In the genomic region with DNA sequence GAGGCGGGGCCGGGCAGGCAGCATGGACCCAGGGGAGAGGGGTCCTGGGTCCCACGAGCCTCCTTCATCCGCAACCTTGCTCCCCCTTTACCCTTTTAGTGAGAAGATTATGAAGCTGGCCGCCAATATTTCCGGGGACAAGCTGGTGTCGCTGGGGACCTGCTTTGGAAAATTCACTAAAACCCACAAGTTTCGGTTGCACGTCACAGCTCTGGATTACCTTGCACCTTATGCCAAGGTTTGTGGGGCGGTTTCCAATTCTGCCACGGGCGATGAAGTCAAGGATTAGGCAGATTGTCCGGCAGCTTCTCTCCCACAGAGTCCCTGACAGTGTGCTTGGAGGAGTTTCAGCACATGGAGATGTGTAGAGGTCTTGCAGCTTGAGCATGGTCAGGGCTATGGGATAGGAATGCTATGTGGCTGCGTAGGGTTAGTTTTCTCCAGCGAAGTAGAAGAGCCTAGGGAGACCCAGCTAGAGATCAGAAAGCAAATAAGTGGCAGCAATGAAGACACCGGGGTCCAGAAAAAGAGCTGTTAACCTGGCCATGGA, we compare ENCODE assay signal across 8 cellular contexts. TPM values are rescaled to one million over a fixed set of nuclear protein-coding genes. Genes with fewer than 3 reads are reported as not detected.
DNase-seq lines count a peak whose midpoint lies in the region; ATAC-seq, FAIRE-seq and TF ChIP-seq lines count a peak whose summit lies in the region.

No MANE protein-coding gene starts in this region.

- H3K4me1 ChIP-seq in heart right ventricle (peaks cover 0 to 38% (median 28%) of the 10 kb centered on the region in 9 donors), keratinocyte (ENCODE audit: control insufficient read depth, extremely low read depth, insufficient read depth, low read length) (peaks cover 21% of the 10 kb centered on the region)

- peaks cover 0 to 64% (median 31%) of the 10 kb centered on the region in 9 donors for H3K36me3 ChIP-seq in heart right ventricle
- peaks cover 14 to 28% of the 10 kb centered on the region in 2 experiments for H3K36me3 ChIP-seq in keratinocyte (ENCODE audit: control insufficient read depth in 2 of 2, extremely low read depth in 1 of 2, insufficient read depth in 2 of 2, low read length in 2 of 2)

- intact Hi-C loops in heart right ventricle (cut with DNase I) (no loop called here), cardiac septum (cut with DNase I) (no loop called here)

- peaks cover 33% of the 10 kb centered on the region in 2 donors for H3K36me3 Mint-ChIP-seq in activated naive CD4-positive, alpha-beta T cell treated with anti-CD3 and anti-CD28 coated beads, Interleukin-2, amount 50 U/mL, for 72 hours

- peak overlapping the region; percentile 96 to 99 for H3K27ac Mint-ChIP-seq in activated naive CD4-positive, alpha-beta T cell treated with anti-CD3 and anti-CD28 coated beads, Interleukin-2, amount 50 U/mL, for 72 hours
- peak overlapping the region; percentile 97 to 99 for H3K27ac Mint-ChIP-seq in stimulated activated naive CD8-positive, alpha-beta T cell treated with anti-CD3 and anti-CD28 coated beads, Interleukin-15, amount 100 ng/mL, for 72 hours

- ATAC-seq in heart right ventricle, result no peak
- ATAC-seq in activated naive CD4-positive, alpha-beta T cell treated with anti-CD3 and anti-CD28 coated beads, Interleukin-2, amount 50 U/mL, for 72 hours, result peak in 1 of 2 donors; percentile 33
- ATAC-seq in stimulated activated naive CD8-positive, alpha-beta T cell treated with anti-CD3 and anti-CD28 coated beads, Interleukin-15, amount 100 ng/mL, for 72 hours, result no peak

- H2AFZ ChIP-seq in keratinocyte (ENCODE audit: control insufficient read depth, low read length), result peak overlapping the region; percentile 85

- H3K4me1 Mint-ChIP-seq in stimulated activated naive CD8-positive, alpha-beta T cell treated with anti-CD3 and anti-CD28 coated beads, Interleukin-15, amount 100 ng/mL, for 72 hours, result peaks cover 63% of the 10 kb centered on the region

- peak overlapping the region; percentile 95 for H3K9ac ChIP-seq in keratinocyte (ENCODE audit: control insufficient read depth, extremely low read depth, insufficient read depth, low read length)

- dilution Hi-C loops in keratinocyte (cut with MboI; ENCODE audit: extremely low pct_ligation_motif_present, low sequenced_read_pairs), result no loop called here

- H3K79me2 ChIP-seq in keratinocyte (ENCODE audit: control insufficient read depth, insufficient read depth, low read length), result peaks cover 51% of the 10 kb centered on the region

- H3K9me3 Mint-ChIP-seq in activated naive CD4-positive, alpha-beta T cell treated with anti-CD3 and anti-CD28 coated beads, Interleukin-2, amount 50 U/mL, for 72 hours, result no peaks in the 10 kb centered on the region
- no peaks in the 10 kb centered on the region for H3K9me3 Mint-ChIP-seq in stimulated activated naive CD8-positive, alpha-beta T cell treated with anti-CD3 and anti-CD28 coated beads, Interleukin-15, amount 100 ng/mL, for 72 hours

- TF ChIP-seq CTCF in heart right ventricle (IDR thresholded peaks at IDR 0.05), result no peak
- TF ChIP-seq CTCF in keratinocyte (optimal IDR thresholded peaks at IDR 0.05 in 1 of 3, IDR thresholded peaks at IDR 0.05 in 1 of 3, conservative IDR thresholded peaks at IDR 0.05 in 1 of 3; ENCODE audit: extremely low read depth in 1 of 3, insufficient read depth in 2 of 3, low read length in 3 of 3), result no peak

- DNase-seq in heart right ventricle (peak in 1 of 2 donors; percentile 18), cardiac septum (ENCODE audit: low spot score) (no peak), keratinocyte (ENCODE audit: low read depth, low spot score) (no peak), KBM-7 (no peak), iPS-NIHi11 (ENCODE audit: low spot score) (no peak)
- no peak for DNase-seq in activated naive CD4-positive, alpha-beta T cell treated with anti-CD3 and anti-CD28 coated beads, Interleukin-2, amount 50 U/mL, for 72 hours (ENCODE audit: low spot score in 2 of 2)
- DNase-seq in stimulated activated naive CD8-positive, alpha-beta T cell treated with anti-CD3 and anti-CD28 coated beads, Interleukin-15, amount 100 ng/mL, for 72 hours, result no peak
- DNase-seq in NK-92 treated with Interleukin-12 subunit alpha and Interleukin-12 subunit beta, amount 100 ng/mL, for 24 hours (lab: John Stamatoyannopoulos, UW), result no peak

- no peak for FAIRE-seq in keratinocyte (lab: Jason Lieb, UNC)

- H3K4me2 ChIP-seq in keratinocyte (ENCODE audit: control insufficient read depth, extremely low read depth, insufficient read depth, low read depth, low read length), result peak overlapping the region; percentile 98

- in situ Hi-C loops in KBM-7 (cut with MboI; ENCODE audit: low pct_unique_long_range_greater_than_20kb, low sequenced_read_pairs), result no loop called here

- 8% methylated on average over 16 of the region's 16 CpGs for WGBS in heart right ventricle, 2 donors

- peak overlapping the region; percentile 93 to 100 for H3K4me3 Mint-ChIP-seq in stimulated activated naive CD8-positive, alpha-beta T cell treated with anti-CD3 and anti-CD28 coated beads, Interleukin-15, amount 100 ng/mL, for 72 hours

- H3K27ac ChIP-seq in heart right ventricle (peak overlapping the region in 9 of 10 donors; percentile 85 to 94 (median 89)), keratinocyte (ENCODE audit: control insufficient read depth, insufficient read depth, low read length) (peak overlapping the region; percentile 79)

- H3K27me3 ChIP-seq in heart right ventricle (no peaks in the 10 kb centered on the region), keratinocyte (ENCODE audit: control insufficient read depth, extremely low read depth, insufficient read depth, low read length) (no peaks in the 10 kb centered on the region)

- peak overlapping the region; percentile 69 to 97 (median 80) for H3K4me3 ChIP-seq in heart right ventricle
- H3K4me3 ChIP-seq in keratinocyte (ENCODE audit: control insufficient read depth in 2 of 3, extremely low read depth in 1 of 3, insufficient read depth in 2 of 3, low read depth in 1 of 3, low read length in 3 of 3), result peak overlapping the region; percentile 62 to 99 (median 98)

- H3K9me1 ChIP-seq in keratinocyte (ENCODE audit: control insufficient read depth, extremely low read depth, insufficient read depth, low read length), result no peaks in the 10 kb centered on the region

- no peaks in the 10 kb centered on the region for H4K20me1 ChIP-seq in keratinocyte (ENCODE audit: control insufficient read depth, extremely low read depth, insufficient read depth, low read length)

- H3K27me3 Mint-ChIP-seq in stimulated activated naive CD8-positive, alpha-beta T cell treated with anti-CD3 and anti-CD28 coated beads, Interleukin-15, amount 100 ng/mL, for 72 hours, result no peaks in the 10 kb centered on the region

- no peaks in the 10 kb centered on the region for H3K9me3 ChIP-seq in heart right ventricle
- H3K9me3 ChIP-seq in keratinocyte (ENCODE audit: control insufficient read depth, low read depth, low read length), result no peaks in the 10 kb centered on the region

RNA-seq across cellular contexts. Expression of a gene that starts 0.6 kb away (rescaled TPM):
- total RNA-seq in heart right ventricle (10 to 100 TPM in 1 of 10 donors, 1 to 10 TPM in 9; 6.1 to 15.8 (median 7.8) TPM), cardiac septum (10.6 TPM)
- polyA plus RNA-seq in heart right ventricle (1 to 10 TPM; 8.0 to 8.2 TPM), keratinocyte (17.2 to 31.3 TPM (median 26.9 TPM) in 3 replicates)
- 10 to 100 TPM; 35.8 to 44.7 TPM for total RNA-seq in activated naive CD4-positive, alpha-beta T cell treated with anti-CD3 and anti-CD28 coated beads, Interleukin-2, amount 50 U/mL, for 72 hours
- polyA plus RNA-seq in keratinocyte (2011; ENCODE audit: low read depth), result 24.3 TPM
- 19.2 and 24.2 TPM in 2 replicates for polyA plus RNA-seq in keratinocyte (2011; cell fraction: cytosol; rRNA removed)
- 17.7 and 18.7 TPM in 2 replicates for polyA plus RNA-seq in keratinocyte (2011; cell fraction: nucleus; rRNA removed)
- polyA plus RNA-seq in keratinocyte (2012; ENCODE audit: low replicate concordance), result 27.4 and 46.2 TPM in 2 replicates
- polyA minus RNA-seq in keratinocyte, result 11.8 to 29.7 TPM (median 18.2 TPM) in 3 replicates
- polyA minus RNA-seq in keratinocyte (2011; cell fraction: cytosol; rRNA and poly(A)+ RNA removed), result 15.3 TPM
- 8.2 and 16.5 TPM in 2 replicates for polyA minus RNA-seq in keratinocyte (2011; cell fraction: nucleus; rRNA and poly(A)+ RNA removed)

RNA-seq across cellular contexts. Expression of a gene that starts 0.8 kb away (rescaled TPM):
- total RNA-seq in heart right ventricle (10 to 100 TPM; 20.0 to 29.1 (median 23.7) TPM), cardiac septum (21.6 TPM)
- polyA plus RNA-seq in heart right ventricle (10 to 100 TPM; 15.7 to 16.8 TPM), keratinocyte (16.0 to 22.8 TPM (median 22.8 TPM) in 3 replicates)
- 10 to 100 TPM; 26.9 to 28.2 TPM for total RNA-seq in activated naive CD4-positive, alpha-beta T cell treated with anti-CD3 and anti-CD28 coated beads, Interleukin-2, amount 50 U/mL, for 72 hours
- polyA plus RNA-seq in keratinocyte (2011; ENCODE audit: low read depth), result 4.8 TPM
- 15.7 and 16.5 TPM in 2 replicates for polyA plus RNA-seq in keratinocyte (2011; cell fraction: cytosol; rRNA removed)
- 25.1 and 29.0 TPM in 2 replicates for polyA plus RNA-seq in keratinocyte (2011; cell fraction: nucleus; rRNA removed)
- polyA plus RNA-seq in keratinocyte (2012; ENCODE audit: low replicate concordance), result 13.1 and 17.1 TPM in 2 replicates
- polyA minus RNA-seq in keratinocyte, result 23.3 to 36.5 TPM (median 23.9 TPM) in 3 replicates
- polyA minus RNA-seq in keratinocyte (2011; cell fraction: cytosol; rRNA and poly(A)+ RNA removed), result 27.6 TPM
- 20.5 and 21.3 TPM in 2 replicates for polyA minus RNA-seq in keratinocyte (2011; cell fraction: nucleus; rRNA and poly(A)+ RNA removed)

RNA-seq across cellular contexts. Expression of a gene that starts 9.8 kb away (rescaled TPM):
- total RNA-seq in heart right ventricle, result 10 to 100 TPM in 1 of 10 donors, 1 to 10 TPM in 9; 3.9 to 10.7 (median 5.4) TPM
- 1 to 10 TPM; 2.0 to 9.9 TPM for polyA plus RNA-seq in heart right ventricle
- 5.7 TPM for total RNA-seq in cardiac septum
- 10 to 100 TPM in 1 of 2 donors, 1 to 10 TPM in 1; 7.3 to 17.4 TPM for total RNA-seq in activated naive CD4-positive, alpha-beta T cell treated with anti-CD3 and anti-CD28 coated beads, Interleukin-2, amount 50 U/mL, for 72 hours
- 3.0 to 8.8 TPM (median 4.1 TPM) in 3 replicates for polyA plus RNA-seq in keratinocyte
- polyA plus RNA-seq in keratinocyte (2011; ENCODE audit: low read depth), result 3.4 TPM
- 1.8 and 5.4 TPM in 2 replicates for polyA plus RNA-seq in keratinocyte (2011; cell fraction: cytosol; rRNA removed)
- 3.9 and 4.0 TPM in 2 replicates for polyA plus RNA-seq in keratinocyte (2011; cell fraction: nucleus; rRNA removed)
- polyA plus RNA-seq in keratinocyte (2012; ENCODE audit: low replicate concordance), result 2.4 and 8.4 TPM in 2 replicates
- polyA minus RNA-seq in keratinocyte, result 0.79 to 1.5 TPM (median 1.1 TPM) in 3 replicates
- polyA minus RNA-seq in keratinocyte (2011; cell fraction: cytosol; rRNA and poly(A)+ RNA removed), result 7.1 TPM
- 2.1 and 2.4 TPM in 2 replicates for polyA minus RNA-seq in keratinocyte (2011; cell fraction: nucleus; rRNA and poly(A)+ RNA removed)

RNA-seq across cellular contexts. Expression of a gene that starts 11.4 kb away (rescaled TPM):
- under 1 TPM in 4 of 10 donors, not detected in 6; 0.32 to 0.41 (median 0.38) TPM for total RNA-seq in heart right ventricle
- polyA plus RNA-seq in heart right ventricle, result under 1 TPM in 1 of 2 donors, not detected in 1; 0.37 TPM
- 0.38 TPM for total RNA-seq in cardiac septum
- 1 to 10 TPM in 1 of 2 donors, under 1 TPM in 1; 0.39 to 1.8 TPM for total RNA-seq in activated naive CD4-positive, alpha-beta T cell treated with anti-CD3 and anti-CD28 coated beads, Interleukin-2, amount 50 U/mL, for 72 hours
- 0.09 to 0.22 TPM in 2 of 3 replicates, not detected in the other for polyA plus RNA-seq in keratinocyte
- 0.61 TPM for polyA plus RNA-seq in keratinocyte (2011; ENCODE audit: low read depth)
- 0.11 TPM in 1 of 2 replicates, not detected in the other for polyA plus RNA-seq in keratinocyte (2011; cell fraction: cytosol; rRNA removed)
- 0.48 and 1.1 TPM in 2 replicates for polyA plus RNA-seq in keratinocyte (2011; cell fraction: nucleus; rRNA removed)
- polyA plus RNA-seq in keratinocyte (2012; ENCODE audit: low replicate concordance), result 0.59 and 0.74 TPM in 2 replicates
- polyA minus RNA-seq in keratinocyte, result 0.32 TPM in 1 of 3 replicates, not detected in the others
- not detected for polyA minus RNA-seq in keratinocyte (2011; cell fraction: cytosol; rRNA and poly(A)+ RNA removed)
- 0.93 TPM in 1 of 2 replicates, not detected in the other for polyA minus RNA-seq in keratinocyte (2011; cell fraction: nucleus; rRNA and poly(A)+ RNA removed)

RNA-seq across cellular contexts. Expression of a gene that starts 29.0 kb away (rescaled TPM):
- total RNA-seq in heart right ventricle (10 to 100 TPM; 24.2 to 35.1 (median 27.7) TPM), cardiac septum (27.1 TPM)
- polyA plus RNA-seq in heart right ventricle (10 to 100 TPM; 38.8 to 44.6 TPM), keratinocyte (18.2 to 25.3 TPM (median 20.2 TPM) in 3 replicates)
- 10 to 100 TPM; 23.1 to 29.1 TPM for total RNA-seq in activated naive CD4-positive, alpha-beta T cell treated with anti-CD3 and anti-CD28 coated beads, Interleukin-2, amount 50 U/mL, for 72 hours
- polyA plus RNA-seq in keratinocyte (2011; ENCODE audit: low read depth), result 11.6 TPM
- 24.5 and 31.2 TPM in 2 replicates for polyA plus RNA-seq in keratinocyte (2011; cell fraction: cytosol; rRNA removed)
- polyA plus RNA-seq in keratinocyte (2011; cell fraction: nucleus; rRNA removed), result 31.2 and 39.7 TPM in 2 replicates
- 39.5 and 44.9 TPM in 2 replicates for polyA plus RNA-seq in keratinocyte (2012; ENCODE audit: low replicate concordance)
- 26.6 to 37.6 TPM (median 27.9 TPM) in 3 replicates for polyA minus RNA-seq in keratinocyte
- polyA minus RNA-seq in keratinocyte (2011; cell fraction: cytosol; rRNA and poly(A)+ RNA removed), result 25.3 TPM
- polyA minus RNA-seq in keratinocyte (2011; cell fraction: nucleus; rRNA and poly(A)+ RNA removed), result 11.6 and 15.4 TPM in 2 replicates
